8 cellular contexts compared by ENCODE assay signal in the genomic region with DNA sequence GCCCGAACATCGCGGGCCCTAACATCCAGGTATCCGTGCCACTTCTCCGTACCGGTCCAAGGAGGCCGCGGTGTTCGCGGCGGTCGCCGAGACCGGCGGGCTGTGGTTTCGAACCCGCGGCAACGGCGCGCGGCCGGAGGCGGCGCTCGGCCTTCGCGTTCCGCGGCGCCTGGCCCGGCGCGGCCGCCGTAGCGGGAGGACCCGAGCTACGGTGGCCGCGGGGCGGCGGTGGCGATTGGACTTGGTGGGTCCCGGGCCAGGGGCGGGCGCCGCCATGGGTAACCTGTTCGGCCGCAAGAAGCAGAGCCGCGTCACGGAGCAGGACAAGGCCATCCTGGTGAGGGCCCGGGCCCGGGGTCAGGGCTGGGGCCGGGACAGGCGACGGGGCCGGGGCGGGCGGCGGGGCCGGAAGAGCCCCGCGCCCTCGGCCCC. TPM values are rescaled to one million over a fixed set of nuclear protein-coding genes. Genes with fewer than 3 reads are reported as not detected.
DNase-seq lines count a peak whose midpoint lies in the region; ATAC-seq and TF ChIP-seq lines count a peak whose summit lies in the region.

A gene (plus strand): TSS at position 197 of the 432 bp plus-strand sequence. CDS start 78 bp downstream, at position 275.

- RAD21 ChIA-PET in HCT116 (lab: Charles Lee; ENCODE audit: low non-redundant PET in 1 of 2, low total read pairs in 2 of 2, uncharacterized antibody in 2 of 2, unreplicated experiment in 2 of 2) = no interaction called here

- H3K27ac ChIP-seq in HCT116 (ENCODE audit: low read depth, low read length) (peak within 1 kb of the TSS; percentile 88), mesenchymal stem cell (ENCODE audit: low read length, poor library complexity, severe bottlenecking) (no peak within 1 kb of the TSS)

- H3K36me3 ChIP-seq in HCT116 (ENCODE audit: control insufficient read depth in 1 of 2, insufficient read depth in 2 of 2, low read length in 2 of 2) = peaks cover 4 to 12% of the 10 kb centered on the region in 2 experiments; a peak in 3 of 4 replicates
- H3K36me3 ChIP-seq in endocrine pancreas (ENCODE audit: control insufficient read depth, insufficient read depth, low read length) = peaks cover 2% of the 10 kb centered on the region
- H3K36me3 ChIP-seq in mesenchymal stem cell (ENCODE audit: control insufficient read depth in 1 of 2, insufficient read depth in 2 of 2, low read depth in 1 of 2, low read length in 2 of 2) = peaks cover 15 to 25% of the 10 kb centered on the region in 2 experiments

- peak within 1 kb of the TSS; percentile 64 for H2BK120ac ChIP-seq in mesenchymal stem cell (ENCODE audit: low read depth, low read length)

- H3K4me1 ChIP-seq in HCT116 (ENCODE audit: control insufficient read depth in 1 of 2, insufficient read depth in 2 of 2, low read length in 2 of 2) = peaks cover 29 to 46% of the 10 kb centered on the region in 2 experiments
- no peaks in the 10 kb centered on the region for H3K4me1 ChIP-seq in endocrine pancreas (ENCODE audit: control insufficient read depth, insufficient read depth, low read length)
- H3K4me1 ChIP-seq in mesenchymal stem cell (ENCODE audit: control insufficient read depth, insufficient read depth, low read depth, low read length) = peaks cover 21% of the 10 kb centered on the region

- peak within 1 kb of the TSS; percentile 74 for H3K4me3 Mint-ChIP-seq in activated CD8-positive, alpha-beta memory T cell treated with anti-CD3 and anti-CD28 coated beads, Interleukin-2, amount 10 ng/mL, durations not matched to agents 7 days and 5 days

- peak within 1 kb of the TSS; percentile 98 for H2AFZ ChIP-seq in HCT116 (ENCODE audit: low read depth, low read length, poor library complexity, severe bottlenecking)
- H2AFZ ChIP-seq in mesenchymal stem cell (ENCODE audit: low read depth, low read length) = peak within 1 kb of the TSS; percentile 79

- peak within 1 kb of the TSS; percentile 31 to 81 for H3K4ac ChIP-seq in mesenchymal stem cell (ENCODE audit: low read depth in 1 of 2, low read length in 2 of 2)

- no peak within 1 kb of the TSS for H2BK12ac ChIP-seq in mesenchymal stem cell (ENCODE audit: low read length in 2 of 2)

- H2BK5ac ChIP-seq in mesenchymal stem cell (ENCODE audit: low read depth, low read length, poor library complexity, severe bottlenecking) = no peak within 1 kb of the TSS

- H3K36me3 Mint-ChIP-seq in activated CD8-positive, alpha-beta memory T cell treated with anti-CD3 and anti-CD28 coated beads, Interleukin-2, amount 10 ng/mL, durations not matched to agents 7 days and 5 days = peaks cover 7% of the 10 kb centered on the region

- H3K23ac ChIP-seq in mesenchymal stem cell (ENCODE audit: low read length in 2 of 2) = peak within 1 kb of the TSS in 1 of 2 experiments; percentile 30

- DNase-seq in DMS153 treated with DMSO at 0.1 percent for 48 hours (lab: John Stamatoyannopoulos, UW; ENCODE audit: unreplicated experiment) (peak; percentile 14), HCT116 (ENCODE audit: low read depth, low spot score) (peak; percentile 76), NCI-H69 (lab: John Stamatoyannopoulos, UW) (peak; percentile 92), mesenchymal stem cell (peak; percentile 75)
- peak; percentile 74 for DNase-seq in activated CD8-positive, alpha-beta memory T cell treated with anti-CD3 and anti-CD28 coated beads, Interleukin-2, amount 10 ng/mL, durations not matched to agents 7 days and 5 days
- peak; percentile 48 for DNase-seq in stimulated activated CD8-positive, alpha-beta memory T cell treated with anti-CD3 and anti-CD28 coated beads, Interleukin-12 subunit alpha, Interleukin-12 subunit beta, amount 100 ng/mL, for 1 hour (ENCODE audit: low read depth)

- H3K4me3 ChIP-seq in HCT116 (replicated peaks in 1 of 2; ENCODE audit: low read depth in 1 of 2, low read length in 2 of 2) (peak within 1 kb of the TSS; percentile 80 to 92), endocrine pancreas (ENCODE audit: control insufficient read depth, insufficient read depth, low read length) (peak within 1 kb of the TSS; percentile 42), mesenchymal stem cell (ENCODE audit: insufficient read depth in 1 of 2, low read depth in 1 of 2, low read length in 2 of 2) (peak within 1 kb of the TSS; percentile 82 to 85)

- BruUV-seq in HCT116 (replicated peaks; lab: Mats Ljungman, UMichigan) = no TSS peak

- H3K4me1 Mint-ChIP-seq in activated CD8-positive, alpha-beta memory T cell treated with anti-CD3 and anti-CD28 coated beads, Interleukin-2, amount 10 ng/mL, durations not matched to agents 7 days and 5 days = peaks cover 32% of the 10 kb centered on the region

- peaks cover 9% of the 10 kb centered on the region; the same call in 1 of the 2 replicates for H3K79me2 ChIP-seq in HCT116 (ENCODE audit: insufficient read depth, low read length)

- H3K9me3 Mint-ChIP-seq in activated CD8-positive, alpha-beta memory T cell treated with anti-CD3 and anti-CD28 coated beads, Interleukin-2, amount 10 ng/mL, durations not matched to agents 7 days and 5 days (ENCODE audit: low read depth) = no peaks in the 10 kb centered on the region

- peak within 1 kb of the TSS; percentile 90 for H4K8ac ChIP-seq in mesenchymal stem cell (ENCODE audit: low read length)

- H3K9me3 ChIP-seq in HCT116 (ENCODE audit: control insufficient read depth in 1 of 2, insufficient read depth in 1 of 2, low read depth in 1 of 2, low read length in 2 of 2) = no peaks in the 10 kb centered on the region
- H3K9me3 ChIP-seq in endocrine pancreas (ENCODE audit: control insufficient read depth, low read length) = no peaks in the 10 kb centered on the region
- H3K9me3 ChIP-seq in mesenchymal stem cell (ENCODE audit: control insufficient read depth, low read length) = no peaks in the 10 kb centered on the region

- H3K9ac ChIP-seq in HCT116 (ENCODE audit: low read length) (peak within 1 kb of the TSS; percentile 77), endocrine pancreas (ENCODE audit: control insufficient read depth, insufficient read depth, low read length) (peak within 1 kb of the TSS; percentile 82), mesenchymal stem cell (ENCODE audit: low read length) (peak within 1 kb of the TSS; percentile 91)

- peaks cover 13% of the 10 kb centered on the region for H3K79me1 ChIP-seq in mesenchymal stem cell (replicated peaks; ENCODE audit: low read length, poor library complexity, severe bottlenecking)

- POLR2A ChIA-PET in HCT116 (lab: Charles Lee) = interaction anchor here (0.9 to 2.0 kb wide), 2 partner anchors 125 to 248 kb away, joined by 4 read pairs; a partner anchor contains a TSS

- peak within 1 kb of the TSS; percentile 74 for H4K91ac ChIP-seq in mesenchymal stem cell (ENCODE audit: low read length)

- H3K27me3 Mint-ChIP-seq in activated CD8-positive, alpha-beta memory T cell treated with anti-CD3 and anti-CD28 coated beads, Interleukin-2, amount 10 ng/mL, durations not matched to agents 7 days and 5 days = peaks cover 8% of the 10 kb centered on the region

- no peaks in the 10 kb centered on the region for H3K27me3 ChIP-seq in HCT116 (ENCODE audit: insufficient read depth, low read length)
- H3K27me3 ChIP-seq in endocrine pancreas (ENCODE audit: control insufficient read depth, insufficient read depth, low read length) = no peaks in the 10 kb centered on the region
- no peaks in the 10 kb centered on the region for H3K27me3 ChIP-seq in mesenchymal stem cell (ENCODE audit: control insufficient read depth in 1 of 2, insufficient read depth in 1 of 2, low read length in 2 of 2)

- peak; percentile 31 for TF ChIP-seq POLR2A in HCT116 (IDR thresholded peaks at IDR 0.05; ENCODE audit: borderline replicate concordance, extremely low read depth, insufficient read depth, insufficient read length)

- ATAC-seq in HCT116 (peak; percentile 56), GM21529 (IDR thresholded peaks at IDR 0.05; ENCODE audit: unreplicated experiment) (no peak)
- peak; percentile 71 for ATAC-seq in activated CD8-positive, alpha-beta memory T cell treated with anti-CD3 and anti-CD28 coated beads, Interleukin-2, amount 10 ng/mL, durations not matched to agents 7 days and 5 days

- H3K4me2 ChIP-seq in HCT116 (ENCODE audit: low read length) (peak within 1 kb of the TSS; percentile 92), mesenchymal stem cell (ENCODE audit: low read length, poor library complexity, severe bottlenecking) (peak within 1 kb of the TSS; percentile 96)

- H2AK5ac ChIP-seq in mesenchymal stem cell (ENCODE audit: low read length, severe bottlenecking) = no peak within 1 kb of the TSS

- CTCF ChIA-PET in HCT116 (lab: Charles Lee) = interaction anchor here (0.9 to 1.8 kb wide), 3 partner anchors 10 to 565 kb away, joined by 3 to 4 read pairs (median 3); no protein-coding TSS in a partner anchor
- CTCF ChIA-PET in activated CD8-positive, alpha-beta memory T cell treated with anti-CD3 and anti-CD28 coated beads, Interleukin-2, amount 10 ng/mL, durations not matched to agents 7 days and 5 days (lab: Charles Lee) = interaction anchor here (1.3 to 3.8 kb wide), 8 partner anchors 12 to 576 kb away, joined by 3 to 17 read pairs (median 8); no protein-coding TSS in a partner anchor

- H4K20me1 ChIP-seq in HCT116 (ENCODE audit: insufficient read depth) = no peaks in the 10 kb centered on the region

- peak within 1 kb of the TSS; percentile 76 for H3K27ac Mint-ChIP-seq in activated CD8-positive, alpha-beta memory T cell treated with anti-CD3 and anti-CD28 coated beads, Interleukin-2, amount 10 ng/mL, durations not matched to agents 7 days and 5 days

- TF ChIP-seq CTCF in HCT116 (IDR thresholded peaks at IDR 0.05 in 2 of 3, conservative IDR thresholded peaks at IDR 0.05 in 1 of 3; ENCODE audit: borderline replicate concordance in 1 of 3, insufficient read depth in 1 of 3, low read depth in 2 of 3, low read length in 2 of 3) = no peak; a peak in 1 of 6 replicates

- intact Hi-C loops in HCT116 (cut with micrococcal nuclease) = loop anchor here (1.0 kb wide), 1 partner anchor 110 kb away; no protein-coding TSS in a partner anchor

- H3K18ac ChIP-seq in mesenchymal stem cell (ENCODE audit: low read depth in 1 of 2, low read length in 2 of 2) = peak within 1 kb of the TSS; percentile 72 to 82

- 2% methylated on average over 19 of the region's 66 CpGs for WGBS in mesenchymal stem cell

- H3K9me2 ChIP-seq in HCT116 (ENCODE audit: insufficient read depth) = no peaks in the 10 kb centered on the region

- no peak for TF ChIP-seq RAD21 in HCT116 (IDR thresholded peaks at IDR 0.05; ENCODE audit: low read depth)

- H2BK15ac ChIP-seq in mesenchymal stem cell (ENCODE audit: low read depth, poor library complexity, severe bottlenecking) = peak within 1 kb of the TSS; percentile 75

- H3K14ac ChIP-seq in mesenchymal stem cell (ENCODE audit: low read length in 2 of 2) = no peak within 1 kb of the TSS

TF ChIP-seq in HCT116, 20 proteins besides CTCF, POLR2A, EP300 and RAD21 (continues in another document):
- TF ChIP-seq JUND (IDR thresholded peaks at IDR 0.05) (no peak), CBX3 (IDR thresholded peaks at IDR 0.05; ENCODE audit: low read depth) (no peak)

RNA-seq across cellular contexts. Expression of the gene that starts here (rescaled TPM):
- total RNA-seq in HCT116 (2021; ENCODE audit: unreplicated experiment) = 22.0 TPM
- polyA plus RNA-seq in HCT116 (2012) = 14.7 and 15.2 TPM in 2 replicates
- total RNA-seq in activated CD8-positive, alpha-beta memory T cell treated with anti-CD3 and anti-CD28 coated beads, Interleukin-2, amount 10 ng/mL, durations not matched to agents 7 days and 5 days = 10 to 100 TPM; 29.8 to 34.6 TPM
- 12.7 TPM for polyA plus RNA-seq in mesenchymal stem cell (2013, experiment 1 of 2)
- 12.0 TPM for polyA plus RNA-seq in mesenchymal stem cell (2013, experiment 2 of 2)

Comparison
In these comparisons a context has a peak if more than half of its experiments do, and no peak if none do; other contexts are left out.
1. DNase-seq: peak in every context shown above with its lines; median percentile 92 in NCI-H69; 76 in HCT116; 75 in mesenchymal stem cell; 74 in activated CD8-positive, alpha-beta memory T cell treated with anti-CD3 and anti-CD28 coated beads, Interleukin-2, amount 10 ng/mL, durations not matched to agents 7 days and 5 days; 48 in stimulated activated CD8-positive, alpha-beta memory T cell treated with anti-CD3 and anti-CD28 coated beads, Interleukin-12 subunit alpha, Interleukin-12 subunit beta, amount 100 ng/mL, for 1 hour; 14 in DMS153 treated with DMSO at 0.1 percent for 48 hours.